In the genomic region with DNA sequence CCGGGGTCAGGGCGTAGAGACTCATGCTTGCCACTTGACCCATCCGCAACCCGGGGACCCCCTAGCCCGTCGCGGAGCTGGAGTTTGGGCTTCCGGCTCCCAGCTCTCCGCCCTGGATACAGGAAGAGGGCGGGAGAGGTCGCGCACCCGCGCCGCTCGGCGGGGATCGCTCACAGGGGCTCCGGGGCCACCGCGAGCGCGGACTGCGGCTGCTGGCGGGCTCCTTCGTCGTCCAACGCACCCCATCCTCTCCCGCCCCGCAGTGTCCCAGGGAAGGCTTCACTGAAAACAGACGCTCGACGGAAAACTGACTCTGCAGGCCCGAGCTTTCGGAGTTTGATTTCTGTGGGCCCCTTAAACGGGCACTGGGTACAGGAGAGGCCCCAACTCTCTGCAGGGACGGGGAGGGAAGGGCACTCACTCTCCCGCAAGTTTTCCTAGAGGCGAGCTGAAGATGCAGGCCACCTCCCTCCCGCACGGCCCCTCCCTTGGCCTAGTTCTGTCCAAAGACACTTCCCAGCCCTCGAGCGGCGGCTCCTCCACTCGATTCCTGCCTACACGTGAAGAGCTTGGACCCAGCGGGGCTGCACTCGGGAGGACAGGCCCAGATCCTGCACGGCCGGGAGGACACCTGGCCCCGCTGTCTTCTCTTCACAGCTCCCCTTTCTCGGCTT, we compare ENCODE assay signal across 11 cellular contexts. TPM values are rescaled to one million over a fixed set of nuclear protein-coding genes. Genes with fewer than 3 reads are reported as not detected.
DNase-seq lines count a peak whose midpoint lies in the region; ATAC-seq, FAIRE-seq and TF ChIP-seq lines count a peak whose summit lies in the region.
"Had no signal": no experiment of that assay in that cellular context is flagged by ENCODE, and none has a peak within 500 bp of the region (broad histone marks: within the 10 kb centered on the region; RNA-seq: fewer than 3 reads in every experiment).

No MANE protein-coding gene starts in this region.

- no peak overlapping the region for H2AFZ ChIP-seq in GM12878 (ENCODE audit: control insufficient read depth, low read depth, low read length)

- ATAC-seq in right cardiac atrium (peak in 1 of 2 donors; percentile 31), left ventricle myocardium superior (no peak), GM12878 (no peak), upper lobe of right lung (peak; percentile 13)

- H3K9me3 ChIP-seq in right cardiac atrium (ENCODE audit: control insufficient read depth, low read length), result no peaks in the 10 kb centered on the region
- peaks cover 2% of the 10 kb centered on the region; the same call in 1 of the 3 replicates for H3K9me3 ChIP-seq in GM12878 (replicated peaks; ENCODE audit: control insufficient read depth, insufficient read depth, low read length)
- H3K9me3 ChIP-seq in upper lobe of right lung, result no peaks in the 10 kb centered on the region
- no peaks in the 10 kb centered on the region for H3K9me3 ChIP-seq in A673 (ENCODE audit: low read depth, low read length, poor library complexity, severe bottlenecking)

- H3K9ac ChIP-seq in GM12878 (ENCODE audit: control insufficient read depth, insufficient read depth, low read length), result no peak overlapping the region
- H3K9ac ChIP-seq in mesendoderm (ENCODE audit: low read length), result no peak overlapping the region

- BruUV-seq in GM12878 (replicated peaks; lab: Mats Ljungman, UMichigan) (no TSS peak), A673 (replicated peaks; lab: Mats Ljungman, UMichigan) (no TSS peak)

- TF ChIP-seq POLR2A in GM12878 (IDR thresholded peaks at IDR 0.05; ENCODE audit: low read depth, low read length), result no peak

- peak overlapping the region; percentile 47; the same call in 1 of the 2 replicates for H3K4me2 ChIP-seq in GM12878 (ENCODE audit: control insufficient read depth, insufficient read depth)
- peak overlapping the region; percentile 32 for H3K4me2 ChIP-seq in mesendoderm (ENCODE audit: low read length)

- H3K23ac ChIP-seq in mesendoderm (ENCODE audit: low read length), result no peak overlapping the region

- no peak overlapping the region for H3K4ac ChIP-seq in mesendoderm (ENCODE audit: low read depth, low read length)

- TF ChIP-seq EP300 in GM12878 (IDR thresholded peaks at IDR 0.05; ENCODE audit: borderline replicate concordance in 1 of 2, control insufficient read depth in 1 of 2, low read depth in 2 of 2, low read length in 2 of 2), result no peak

- H2AK5ac ChIP-seq in mesendoderm (ENCODE audit: low read length), result no peak overlapping the region

- no peaks in the 10 kb centered on the region for H3K79me1 ChIP-seq in mesendoderm (ENCODE audit: low read length)

- H2BK5ac ChIP-seq in mesendoderm (ENCODE audit: low read length), result no peak overlapping the region

- H4K5ac ChIP-seq in mesendoderm (ENCODE audit: low read length), result no peak overlapping the region

- intact Hi-C loops in right cardiac atrium (cut with DNase I), result no loop called here
- intact Hi-C loops in left ventricle myocardium superior (cut with micrococcal nuclease), result no loop called here
- intact Hi-C loops in GM12878 (cut with micrococcal nuclease; ENCODE audit: unreplicated experiment), result no loop called here
- intact Hi-C loops in upper lobe of right lung (cut with DNase I), result no loop called here
- intact Hi-C loops in A673 (cut with micrococcal nuclease; ENCODE audit: unreplicated experiment), result no loop called here

- H3K18ac ChIP-seq in mesendoderm (ENCODE audit: low read length), result no peak overlapping the region

- H3K27ac ChIP-seq in right cardiac atrium (ENCODE audit: low read length), result no peak overlapping the region
- H3K27ac ChIP-seq in GM12878 (ENCODE audit: control insufficient read depth, insufficient read depth), result no peak overlapping the region
- no peak overlapping the region for H3K27ac ChIP-seq in mesendoderm (ENCODE audit: low read depth, low read length)
- no peak overlapping the region for H3K27ac ChIP-seq in upper lobe of right lung
- no peak overlapping the region for H3K27ac ChIP-seq in A673 (ENCODE audit: low read depth, low read length, poor library complexity, severe bottlenecking)

- no peak overlapping the region for H2BK120ac ChIP-seq in mesendoderm (ENCODE audit: low read depth, low read length)

- CTCF ChIA-PET in GM12878 (lab: Yijun Ruan, JAX), result no interaction called here
- CTCF ChIA-PET in A673 (lab: Charles Lee), result no interaction called here

- in situ Hi-C loops in GM12878 (cut with MboI), result no loop called here

- H2BK15ac ChIP-seq in mesendoderm (replicated peaks; ENCODE audit: low read depth), result no peak overlapping the region

- no peak overlapping the region for H3K56ac ChIP-seq in mesendoderm (ENCODE audit: low read length)

- DNase-seq in right cardiac atrium (peak in 1 of 3 donors; percentile 47), left ventricle myocardium superior (no peak), GM12878 (ENCODE audit: low read depth, low spot score) (no peak), mesendoderm (peak; percentile 68), upper lobe of right lung (peak; percentile 61), A673 (ENCODE audit: low spot score) (no peak), NK-92 (lab: John Stamatoyannopoulos, UW; ENCODE audit: unreplicated experiment) (no peak)
- no peak for DNase-seq in stimulated activated CD4-positive, alpha-beta T cell treated with anti-CD3 and anti-CD28 coated beads, Interleukin-12 subunit alpha, Interleukin-12 subunit beta, amount 100 ng/mL, for 4 hours

- no peak for FAIRE-seq in GM12878 (lab: Jason Lieb, UNC)

- H3K36me3 ChIP-seq in GM12878 (ENCODE audit: control insufficient read depth in 2 of 2, insufficient read depth in 2 of 2, low read length in 1 of 2) (no peaks in the 10 kb centered on the region), mesendoderm (ENCODE audit: control insufficient read depth, insufficient read depth, low read length) (no peaks in the 10 kb centered on the region), upper lobe of right lung (no peaks in the 10 kb centered on the region), A673 (ENCODE audit: insufficient read depth, low read length, poor library complexity, severe bottlenecking) (no peaks in the 10 kb centered on the region)

- SMC1A ChIA-PET in GM12878 (lab: Charles Lee; ENCODE audit: uncharacterized antibody, unreplicated experiment), result no interaction called here

- RAD21 ChIA-PET in GM12878 (lab: Charles Lee; ENCODE audit: unreplicated experiment), result no interaction called here

- H3K79me2 ChIP-seq in GM12878 (ENCODE audit: control insufficient read depth, insufficient read depth, low read length) (no peaks in the 10 kb centered on the region), mesendoderm (ENCODE audit: control insufficient read depth, insufficient read depth, low read length) (no peaks in the 10 kb centered on the region)

- no peaks in the 10 kb centered on the region for H4K20me1 ChIP-seq in GM12878 (ENCODE audit: control insufficient read depth, insufficient read depth)

- TF ChIP-seq CTCF in GM12878 (IDR thresholded peaks at IDR 0.05 in 2 of 3, conservative IDR thresholded peaks at IDR 0.05 in 1 of 3; ENCODE audit: control insufficient read depth in 2 of 3, extremely low read depth in 1 of 3, insufficient read depth in 1 of 3, low read depth in 3 of 3, low read length in 3 of 3), result no peak
- no peak for TF ChIP-seq CTCF in upper lobe of right lung (IDR thresholded peaks at IDR 0.05)
- no peak for TF ChIP-seq CTCF in A673 (conservative IDR thresholded peaks at IDR 0.05; ENCODE audit: low read depth, low read length)

- no peaks in the 10 kb centered on the region for H3K27me3 ChIP-seq in right cardiac atrium (ENCODE audit: control insufficient read depth, insufficient read depth)
- H3K27me3 ChIP-seq in GM12878 (replicated peaks in 1 of 2; ENCODE audit: control insufficient read depth in 2 of 2, insufficient read depth in 2 of 2, low read length in 1 of 2), result peaks cover 34 to 46% of the 10 kb centered on the region in 2 experiments
- H3K27me3 ChIP-seq in mesendoderm (ENCODE audit: insufficient read depth, low read length, poor library complexity), result peaks cover 78% of the 10 kb centered on the region
- peaks cover 100% of the 10 kb centered on the region for H3K27me3 ChIP-seq in upper lobe of right lung
- peaks cover 100% of the 10 kb centered on the region for H3K27me3 ChIP-seq in A673 (replicated peaks; ENCODE audit: insufficient read depth, low read depth, low read length, poor library complexity)

- POLR2A ChIA-PET in GM12878 (lab: Charles Lee) (no interaction called here), A673 (lab: Charles Lee; ENCODE audit: low non-redundant PET) (no interaction called here)

- no peak for TF ChIP-seq RAD21 in GM12878 (IDR thresholded peaks at IDR 0.05; ENCODE audit: insufficient read depth, low read depth, low read length)

- peak overlapping the region; percentile 12 for H3K4me3 ChIP-seq in right cardiac atrium (ENCODE audit: low read length)
- H3K4me3 ChIP-seq in GM12878, result no peak overlapping the region
- H3K4me3 ChIP-seq in mesendoderm (ENCODE audit: low read length), result no peak overlapping the region
- no peak overlapping the region for H3K4me3 ChIP-seq in upper lobe of right lung
- H3K4me3 ChIP-seq in A673 (ENCODE audit: low read depth, low read length, poor library complexity, severe bottlenecking), result no peak overlapping the region

- H4K8ac ChIP-seq in mesendoderm (ENCODE audit: low read depth, low read length), result no peak overlapping the region

- 4% methylated on average over 52 of the region's 52 CpGs for WGBS in right cardiac atrium
- WGBS in GM12878 (ENCODE audit: insufficient coverage, insufficient replicate concordance, low lambda C conversion rate, missing lambda C conversion rate), result 50% methylated on average over 30 of the region's 52 CpGs
- WGBS in mesendoderm (ENCODE audit: extremely low coverage, insufficient coverage, low lambda C conversion rate), result no CpG with 5 or more reads among the region's 52 CpGs

- H3K4me1 ChIP-seq in right cardiac atrium (ENCODE audit: control insufficient read depth, insufficient read depth, low read length) (peaks cover 2% of the 10 kb centered on the region), GM12878 (ENCODE audit: control insufficient read depth, insufficient read depth, low read length) (no peaks in the 10 kb centered on the region), mesendoderm (ENCODE audit: control insufficient read depth, low read depth, low read length) (peaks cover 3% of the 10 kb centered on the region), upper lobe of right lung (peaks cover 20% of the 10 kb centered on the region), A673 (ENCODE audit: insufficient read depth, low read length, poor library complexity, severe bottlenecking) (no peaks in the 10 kb centered on the region)

RNA-seq across cellular contexts. Expression of gene OLIG3, which starts 5.3 kb away (rescaled TPM):
- not detected for total RNA-seq in right cardiac atrium
- polyA plus RNA-seq in right cardiac atrium, result not detected
- not detected for total RNA-seq in left ventricle myocardium superior
- not detected in 2 replicates for total RNA-seq in GM12878 (2013; cell fraction: nucleolus; rRNA removed)
- not detected in 2 replicates for total RNA-seq in GM12878 (2014; rRNA removed)
- total RNA-seq in GM12878 (2014; rRNA removed; fragmentation: Illumina TruSeq; extraction: Trizol), result not detected in 2 replicates
- not detected in 2 replicates for total RNA-seq in GM12878 (2021)
- not detected for polyA plus RNA-seq in GM12878 (2011; ENCODE audit: low read depth)
- not detected in 2 replicates for polyA plus RNA-seq in GM12878 (2011; rRNA removed)
- not detected in 2 replicates for polyA plus RNA-seq in GM12878 (2011; cell fraction: cytosol; rRNA removed)
- not detected in 2 replicates for polyA plus RNA-seq in GM12878 (2011; cell fraction: nucleus; rRNA removed)
- polyA plus RNA-seq in GM12878 (2012), result not detected in 2 replicates
- polyA plus RNA-seq in GM12878 (2014; fragmentation: Illumina TruSeq; extraction: Trizol), result not detected in 2 replicates
- polyA plus RNA-seq in GM12878 (2014; fragmentation: Nextera tagmentation; extraction: Ambion mirVana), result not detected
- not detected in 2 replicates for polyA plus RNA-seq in GM12878 (2014; rRNA removed)
- not detected for polyA plus RNA-seq in GM12878 (2016; fragmentation: Nextera tagmentation; extraction: Ambion mirVana)
- polyA minus RNA-seq in GM12878 (2011; rRNA and poly(A)+ RNA removed), result not detected in 2 replicates
- polyA minus RNA-seq in GM12878 (2011; cell fraction: cytosol; rRNA and poly(A)+ RNA removed), result not detected in 2 replicates
- not detected in 2 replicates for polyA minus RNA-seq in GM12878 (2011; cell fraction: nucleus; rRNA and poly(A)+ RNA removed)
- 0.14 TPM for polyA plus RNA-seq in mesendoderm (2013, experiment 1 of 2)
- polyA plus RNA-seq in mesendoderm (2013, experiment 2 of 2), result 0.06 TPM
- not detected for total RNA-seq in upper lobe of right lung
- not detected in 2 replicates for total RNA-seq in A673 (2021)
- total RNA-seq: kidney epithelial cell, MCF 10A, pulmonary artery endothelial cell had no signal

Comparison
In these comparisons a context has a peak if more than half of its experiments do, and no peak if none do; other contexts are left out.
1. DNase-seq: peak in mesendoderm (single experiment) and upper lobe of right lung (single experiment); none in left ventricle myocardium superior (single experiment), GM12878 (single experiment), A673 (single experiment), stimulated activated CD4-positive, alpha-beta T cell treated with anti-CD3 and anti-CD28 coated beads, Interleukin-12 subunit alpha, Interleukin-12 subunit beta, amount 100 ng/mL, for 4 hours (single experiment) and NK-92 (single experiment).